ENCODE assay signal across 1 cellular context in genomic region chr2:183665976-183666375, GRCh38.
TF ChIP-seq lines count a peak whose summit lies in the region.

No MANE protein-coding gene starts in this region.

TF ChIP-seq in HepG2, 621 proteins besides CTCF, POLR2A, EP300 and RAD21 (continued from another document):
- TF ChIP-seq ARID4A (CRISPR knock-in tag; IDR thresholded peaks at IDR 0.05; ENCODE audit: borderline replicate concordance), result no peak
